ENCODE assay signal across 8 cellular contexts in genomic region chr17:74368341-74369152, GRCh38. TPM values are rescaled to one million over a fixed set of nuclear protein-coding genes. Genes with fewer than 3 reads are reported as not detected.
DNase-seq lines count a peak whose midpoint lies in the region; ATAC-seq and TF ChIP-seq lines count a peak whose summit lies in the region.

No MANE protein-coding gene starts in this region.

- H3K9me3 Mint-ChIP-seq in activated T-cell treated with anti-CD3 and anti-CD28 coated beads, Interleukin-2, amount 50 U/mL, for 72 hours, result no peaks in the 10 kb centered on the region
- H3K9me3 Mint-ChIP-seq in neural crest cell, result no peaks in the 10 kb centered on the region

- H3K36me3 ChIP-seq in BLaER1 (no peaks in the 10 kb centered on the region), HAP-1 (replicated peaks) (no peaks in the 10 kb centered on the region), Panc1 (ENCODE audit: control insufficient read depth, insufficient read depth, low read length) (no peaks in the 10 kb centered on the region)

- no TSS peak for BruUV-seq in Panc1 (replicated peaks; lab: Mats Ljungman, UMichigan)

- H3K27ac ChIP-seq in BLaER1 (0 out of 2 replicates have a peak overlapping the region, but pooled peaks have one; percentile 18), Panc1 (ENCODE audit: low read length) (no peak overlapping the region)

- peak; percentile 46 to 82 for DNase-seq in HAP-1 (ENCODE audit: low spot score in 2 of 2)
- no peak for DNase-seq in Panc1 (ENCODE audit: low read depth, low spot score)
- peak; percentile 61 to 80 for DNase-seq in activated T-cell treated with anti-CD3 and anti-CD28 coated beads, Interleukin-2, amount 50 U/mL, for 72 hours
- DNase-seq in fibroblast of gingiva (ENCODE audit: low read depth), result peak; percentile 32
- DNase-seq in neural crest cell (ENCODE audit: low read depth, low spot score), result peak; percentile 64
- peak; percentile 82 for DNase-seq in stimulated activated naive CD8-positive, alpha-beta T cell treated with anti-CD3 and anti-CD28 coated beads, Interleukin-15, Interleukin-2, amounts not matched to agents 100 U/mL and 50 U/mL, for 24 hours
- DNase-seq in T1000 (lab: John Stamatoyannopoulos, UW), result no peak

- H3K4me3 ChIP-seq in BLaER1 (peak overlapping the region; percentile 15; the same call in 1 of the 2 replicates), HAP-1 (no peak overlapping the region), Panc1 (ENCODE audit: low read depth in 2 of 2, low read length in 2 of 2) (no peak overlapping the region)

- in situ Hi-C loops in HAP-1 (cut with MboI; ENCODE audit: low sequenced_read_pairs), result no loop called here
- in situ Hi-C loops in Panc1 (cut with HindIII; ENCODE audit: low pct_unique_long_range_greater_than_20kb, low sequenced_read_pairs), result no loop called here

- intact Hi-C loops in Panc1 (cut with micrococcal nuclease; ENCODE audit: unreplicated experiment), result loop anchor here (1.0 to 5.0 kb wide), 3 partner anchors 125 to 229 kb away; partner anchors contain the start of gene CD300LB

- H3K9me3 ChIP-seq in BLaER1 (no peaks in the 10 kb centered on the region), HAP-1 (no peaks in the 10 kb centered on the region), Panc1 (ENCODE audit: control insufficient read depth, insufficient read depth, low read depth, low read length) (no peaks in the 10 kb centered on the region)

- ATAC-seq in Panc1, result peak; percentile 88
- ATAC-seq in activated T-cell treated with anti-CD3 and anti-CD28 coated beads, Interleukin-2, amount 50 U/mL, for 72 hours (replicated peaks in 1 of 2), result peak; percentile 65 to 73
- ATAC-seq in stimulated activated naive CD8-positive, alpha-beta T cell treated with anti-CD3 and anti-CD28 coated beads, Interleukin-15, Interleukin-2, amounts not matched to agents 100 U/mL and 50 U/mL, for 24 hours, result peak; percentile 66

- no peaks in the 10 kb centered on the region for H3K36me3 Mint-ChIP-seq in activated T-cell treated with anti-CD3 and anti-CD28 coated beads, Interleukin-2, amount 50 U/mL, for 72 hours (ENCODE audit: insufficient read depth in 2 of 2)
- no peaks in the 10 kb centered on the region for H3K36me3 Mint-ChIP-seq in neural crest cell (ENCODE audit: low read depth)

- 0 out of 2 replicates have a peak overlapping the region, but pooled peaks have one; percentile 24 for H3K9ac ChIP-seq in BLaER1

- H4K20me1 ChIP-seq in BLaER1, result peaks cover 6% of the 10 kb centered on the region; the same call in 1 of the 2 replicates

- H3K4me3 Mint-ChIP-seq in activated T-cell treated with anti-CD3 and anti-CD28 coated beads, Interleukin-2, amount 50 U/mL, for 72 hours, result peak overlapping the region; percentile 54 to 57
- no peak overlapping the region for H3K4me3 Mint-ChIP-seq in neural crest cell

- H3K4me1 ChIP-seq in BLaER1 (peaks cover 27% of the 10 kb centered on the region), HAP-1 (no peaks in the 10 kb centered on the region), Panc1 (ENCODE audit: control insufficient read depth, insufficient read depth, low read length) (no peaks in the 10 kb centered on the region)

- H3K27ac Mint-ChIP-seq in activated T-cell treated with anti-CD3 and anti-CD28 coated beads, Interleukin-2, amount 50 U/mL, for 72 hours, result no peak overlapping the region
- no peak overlapping the region for H3K27ac Mint-ChIP-seq in neural crest cell (ENCODE audit: unreplicated experiment)

- POLR2A ChIA-PET in Panc1 (lab: Charles Lee), result no interaction called here

- TF ChIP-seq CTCF in Panc1 (IDR thresholded peaks at IDR 0.05) (peak; percentile 98), neural crest cell (conservative IDR thresholded peaks at IDR 0.05) (peak; percentile 88)

- H3K4me1 Mint-ChIP-seq in activated T-cell treated with anti-CD3 and anti-CD28 coated beads, Interleukin-2, amount 50 U/mL, for 72 hours (ENCODE audit: low read depth), result peaks cover 14% of the 10 kb centered on the region
- H3K4me1 Mint-ChIP-seq in neural crest cell, result peaks cover 7% of the 10 kb centered on the region

- H3K27me3 ChIP-seq in BLaER1 (no peaks in the 10 kb centered on the region), HAP-1 (ENCODE audit: low read depth) (0 out of 2 replicates have a peak, but pooled peaks cover 3% of the 10 kb centered on the region), Panc1 (ENCODE audit: control insufficient read depth, insufficient read depth, low read length) (no peaks in the 10 kb centered on the region; the same call in 1 of the 2 replicates)

- peaks cover 7% of the 10 kb centered on the region for H3K27me3 Mint-ChIP-seq in activated T-cell treated with anti-CD3 and anti-CD28 coated beads, Interleukin-2, amount 50 U/mL, for 72 hours (ENCODE audit: low read depth)
- no peaks in the 10 kb centered on the region for H3K27me3 Mint-ChIP-seq in neural crest cell (ENCODE audit: low read depth)

- CTCF ChIA-PET in Panc1 (lab: Charles Lee), result interaction anchor here (0.5 to 2.8 kb wide), 24 partner anchors 7 to 1378 kb away, joined by 3 to 20 read pairs (median 4); no protein-coding TSS in a partner anchor

- peak overlapping the region; percentile 92 for H3K4me2 ChIP-seq in BLaER1

RNA-seq across cellular contexts. Expression of gene GPR142, which starts 1.2 kb away (rescaled TPM):
- total RNA-seq in Panc1 (2021; ENCODE audit: unreplicated experiment) (not detected), neural crest cell (0.23 TPM in 1 of 2 replicates, not detected in the other)
- polyA plus RNA-seq in Panc1 (2012; ENCODE audit: insufficient read length), result not detected
- not detected for total RNA-seq in activated T-cell treated with anti-CD3 and anti-CD28 coated beads, Interleukin-2, amount 50 U/mL, for 72 hours

RNA-seq across cellular contexts. Expression of gene BTBD17, which starts 6.9 kb away (rescaled TPM):
- total RNA-seq in Panc1 (2021; ENCODE audit: unreplicated experiment), result not detected
- polyA plus RNA-seq in Panc1 (2012; ENCODE audit: insufficient read length), result not detected
- total RNA-seq in activated T-cell treated with anti-CD3 and anti-CD28 coated beads, Interleukin-2, amount 50 U/mL, for 72 hours, result not detected
- total RNA-seq in neural crest cell, result 12.3 and 12.7 TPM in 2 replicates

RNA-seq across cellular contexts. Expression of gene KIF19, which starts 42.5 kb away (rescaled TPM):
- total RNA-seq in Panc1 (2021; ENCODE audit: unreplicated experiment) (not detected), neural crest cell (0.25 and 0.63 TPM in 2 replicates)
- polyA plus RNA-seq in Panc1 (2012; ENCODE audit: insufficient read length), result not detected
- total RNA-seq in activated T-cell treated with anti-CD3 and anti-CD28 coated beads, Interleukin-2, amount 50 U/mL, for 72 hours, result under 1 TPM in 1 of 2 donors, not detected in 1; 0.25 TPM

Comparison
In these comparisons a context has a peak if more than half of its experiments do, and no peak if none do; other contexts are left out.
1. DNase-seq: peak in HAP-1 (2 of 2), activated T-cell treated with anti-CD3 and anti-CD28 coated beads, Interleukin-2, amount 50 U/mL, for 72 hours (2 of 2), fibroblast of gingiva (single experiment), neural crest cell (single experiment) and stimulated activated naive CD8-positive, alpha-beta T cell treated with anti-CD3 and anti-CD28 coated beads, Interleukin-15, Interleukin-2, amounts not matched to agents 100 U/mL and 50 U/mL, for 24 hours (single experiment); none in Panc1 (single experiment) and T1000 (single experiment).
2. RNA of gene BTBD17, which starts 6.9 kb away (total RNA-seq): 12.3 to 12.7 TPM in neural crest cell; not detected in Panc1 (single experiment) and not detected in activated T-cell treated with anti-CD3 and anti-CD28 coated beads, Interleukin-2, amount 50 U/mL, for 72 hours; every median in the first group is over 10 times any median in the second.
3. Peak in every context shown above with its lines, with median percentiles within 50 percentile points of each other: ATAC-seq.